Comparison of ENCODE assay signal across 19 cellular contexts in the genomic region with DNA sequence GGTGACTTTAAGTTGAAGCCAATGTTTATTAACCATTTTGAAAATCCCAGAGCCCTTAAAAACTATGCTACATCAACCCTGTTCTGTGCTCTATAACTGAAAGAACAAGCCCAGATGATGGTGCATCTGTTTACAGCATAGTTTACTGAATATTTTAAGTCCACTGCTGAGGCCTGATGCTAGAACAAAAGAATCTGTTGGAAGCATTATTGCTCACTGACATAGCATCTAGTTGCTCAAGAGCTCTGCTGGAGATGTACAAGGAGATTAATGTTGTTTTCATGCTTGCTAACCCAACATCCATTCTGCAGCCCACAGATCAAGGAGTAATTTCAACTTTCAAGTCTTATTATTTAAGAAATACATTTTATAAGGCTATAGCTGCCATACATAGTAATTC.
"Had no signal": no experiment of that assay in that cellular context is flagged by ENCODE, and none has a peak within 500 bp of the region (broad histone marks: within the 10 kb centered on the region; RNA-seq: fewer than 3 reads in every experiment).

No MANE protein-coding gene starts in this region.

- H3K27ac ChIP-seq: foreskin keratinocyte, right atrium auricular region, tibial nerve had no signal

- H3K27me3 ChIP-seq: foreskin keratinocyte, right atrium auricular region, tibial nerve had no signal

- H3K36me3 ChIP-seq: right atrium auricular region, tibial nerve had no signal

- DNase-seq: activated CD4-positive, alpha-beta T cell treated with anti-CD3 and anti-CD28 coated beads, Interleukin-2, amount 50 U/mL, for 48 hours; activated CD8-positive, alpha-beta memory T cell treated with anti-CD3 and anti-CD28 coated beads, Interleukin-2, amount 10 ng/mL, durations not matched to agents 7 days and 5 days; activated naive CD4-positive, alpha-beta T cell treated with anti-CD3 and anti-CD28 coated beads, Interleukin-2, amount 10 ng/mL, durations not matched to agents 7 days and 5 days; activated T-cell treated with anti-CD3 and anti-CD28 coated beads, Interleukin-2, amount 50 U/mL, for 1 hour; dermis blood vessel endothelial cell; effector memory CD8-positive, alpha-beta T cell; glutamatergic neuron; hypothalamus; kidney glomerular epithelial cell; mesendoderm; occipital lobe; small intestine; stimulated activated CD4-positive, alpha-beta T cell treated with anti-CD3 and anti-CD28 coated beads, Interleukin-4, amount 100 ng/mL, for 4 hours; stimulated activated CD8-positive, alpha-beta memory T cell treated with anti-CD3 and anti-CD28 coated beads, Interleukin-4, amount 100 ng/mL, for 48 hours; stimulated activated naive CD4-positive, alpha-beta T cell treated with Interleukin-2 at 50 U/mL for 16 hours; substantia nigra had no signal

- H3K4me1 ChIP-seq: foreskin keratinocyte, right atrium auricular region, tibial nerve had no signal

- H3K9me3 ChIP-seq: right atrium auricular region, tibial nerve had no signal

- H3K4me3 ChIP-seq: right atrium auricular region, tibial nerve had no signal
